Comparison of ENCODE assay signal across 17 cellular contexts in the genomic region with DNA sequence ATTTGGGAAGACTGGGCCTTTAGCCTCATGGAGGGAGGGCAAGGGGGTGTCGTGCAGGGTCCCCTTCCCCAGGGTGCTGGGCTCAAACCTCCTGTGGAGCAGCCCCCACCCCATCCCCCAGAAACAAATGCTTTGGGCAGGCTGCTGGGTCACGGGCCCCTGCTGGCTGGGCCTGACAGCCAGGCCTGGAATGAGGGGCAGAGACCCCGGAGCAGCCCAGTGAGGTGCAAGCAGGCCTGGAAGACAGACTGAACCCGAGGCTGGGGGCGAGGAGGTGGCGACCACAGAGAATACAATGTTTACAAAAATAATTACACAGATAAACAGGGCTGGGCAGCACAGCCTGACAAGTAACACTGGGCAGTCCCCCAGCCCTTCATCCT. TPM values are rescaled to one million over a fixed set of nuclear protein-coding genes. Genes with fewer than 3 reads are reported as not detected.
A peak's percentile ranks its signal among the peaks of the same experiment; 100 is the strongest.
DNase-seq lines count a peak whose midpoint lies in the region; ATAC-seq and TF ChIP-seq lines count a peak whose summit lies in the region.
"Had no signal": no experiment of that assay in that cellular context is flagged by ENCODE, and none has a peak within 500 bp of the region (broad histone marks: within the 10 kb centered on the region; RNA-seq: fewer than 3 reads in every experiment).

No MANE protein-coding gene starts in this region.

- no peak for ATAC-seq in Right ventricle myocardium inferior
- no peak for ATAC-seq in heart left ventricle

- H3K4me3 ChIP-seq in heart left ventricle (no peak overlapping the region), endocrine pancreas (ENCODE audit: control insufficient read depth, insufficient read depth, low read length) (no peak overlapping the region), neural cell (ENCODE audit: low read length) (no peak overlapping the region), coronary artery (no peak overlapping the region), left ventricle myocardium inferior (no peak overlapping the region)
- H3K4me3 ChIP-seq: Peyer's patch had no signal

- intact Hi-C loops in Right ventricle myocardium inferior (cut with DNase I) (no loop called here), heart left ventricle (cut with DNase I) (no loop called here), left ventricle myocardium inferior (cut with micrococcal nuclease) (no loop called here)

- H3K36me3 ChIP-seq in heart left ventricle (no peaks in the 10 kb centered on the region), endocrine pancreas (ENCODE audit: control insufficient read depth, insufficient read depth, low read length) (no peaks in the 10 kb centered on the region), neural cell (ENCODE audit: insufficient read depth, low read length) (no peaks in the 10 kb centered on the region), left ventricle myocardium inferior (no peaks in the 10 kb centered on the region)
- H3K36me3 ChIP-seq: BE2C had no signal

- H3K9me3 ChIP-seq in heart left ventricle (no peaks in the 10 kb centered on the region), endocrine pancreas (ENCODE audit: control insufficient read depth, low read length) (no peaks in the 10 kb centered on the region), neural cell (ENCODE audit: low read length) (no peaks in the 10 kb centered on the region), left ventricle myocardium inferior (replicated peaks) (no peaks in the 10 kb centered on the region)
- H3K9me3 ChIP-seq: BE2C, Peyer's patch had no signal

- TF ChIP-seq CTCF in heart left ventricle (IDR thresholded peaks at IDR 0.05) (no peak), neural cell (IDR thresholded peaks at IDR 0.05; ENCODE audit: poor library complexity, severe bottlenecking) (no peak), coronary artery (IDR thresholded peaks at IDR 0.05) (no peak), left ventricle myocardium inferior (IDR thresholded peaks at IDR 0.05; ENCODE audit: borderline replicate concordance) (no peak)

- no peak for TF ChIP-seq POLR2A in heart left ventricle (IDR thresholded peaks at IDR 0.05)

- H3K27me3 ChIP-seq in heart left ventricle = no peaks in the 10 kb centered on the region
- no peaks in the 10 kb centered on the region for H3K27me3 ChIP-seq in endocrine pancreas (ENCODE audit: control insufficient read depth, insufficient read depth, low read length)
- H3K27me3 ChIP-seq in neural cell (ENCODE audit: insufficient read depth, low read depth, low read length) = no peaks in the 10 kb centered on the region
- H3K27me3 ChIP-seq in left ventricle myocardium inferior (ENCODE audit: low read depth) = peaks cover 3% of the 10 kb centered on the region
- H3K27me3 ChIP-seq: BE2C, Peyer's patch had no signal

- TF ChIP-seq EP300 in neural cell (conservative IDR thresholded peaks at IDR 0.05; ENCODE audit: poor library complexity, severe bottlenecking) = no peak

- WGBS in heart left ventricle, 4 donors = 71 to 87% (median 79%) methylated on average over 6 of the region's 6 CpGs

- H3K9me2 ChIP-seq in neural cell (ENCODE audit: insufficient read depth, low read length) = no peaks in the 10 kb centered on the region

- H3K27ac ChIP-seq in heart left ventricle (no peak overlapping the region), neural cell (ENCODE audit: low read length) (no peak overlapping the region), coronary artery (peak overlapping the region in 1 of 2 donors; percentile 3), left ventricle myocardium inferior (replicated peaks) (no peak overlapping the region)
- H3K27ac ChIP-seq: Peyer's patch had no signal

- H3K9ac ChIP-seq in endocrine pancreas (ENCODE audit: control insufficient read depth, insufficient read depth, low read length) (peak overlapping the region; percentile 38), neural cell (ENCODE audit: low read length) (peak overlapping the region; percentile 1)

- TF ChIP-seq RAD21 in neural cell (conservative IDR thresholded peaks at IDR 0.05) = no peak

- H4K20me1 ChIP-seq in neural cell (ENCODE audit: insufficient read depth) = no peaks in the 10 kb centered on the region

- peak; percentile 56 for DNase-seq in Right ventricle myocardium inferior (ENCODE audit: missing footprints)
- DNase-seq in heart left ventricle = no peak
- DNase-seq in coronary artery (ENCODE audit: low spot score) = no peak
- DNase-seq in NCI-H1092 treated with DMSO at 0.1 percent for 48 hours (lab: John Stamatoyannopoulos, UW) = no peak
- DNase-seq in left ventricle myocardium inferior = no peak
- DNase-seq in NCI-H2029 treated with DMSO at 0.1 percent for 48 hours (lab: John Stamatoyannopoulos, UW) = no peak
- DNase-seq: 8988T; CD4-positive, alpha-beta memory T cell; GDM1; KG1; NCI-H187; NCI-H526 treated with DMSO at 0.1 percent for 48 hours; Right ventricle myocardium superior had no signal

- H3K4me1 ChIP-seq in heart left ventricle = peaks cover 0 to 17% (median 6%) of the 10 kb centered on the region in 12 donors
- H3K4me1 ChIP-seq in endocrine pancreas (ENCODE audit: control insufficient read depth, insufficient read depth, low read length) = no peaks in the 10 kb centered on the region
- H3K4me1 ChIP-seq in left ventricle myocardium inferior = peaks cover 6% of the 10 kb centered on the region

- H2AFZ ChIP-seq in neural cell (ENCODE audit: low read depth, low read length) = no peak overlapping the region

- H3F3A ChIP-seq in neural cell (ENCODE audit: insufficient read depth, low read length, poor library complexity, severe bottlenecking) = no peaks in the 10 kb centered on the region

- no peak overlapping the region for H3K4me2 ChIP-seq in neural cell (ENCODE audit: low read length)

- H3K79me2 ChIP-seq in neural cell (replicated peaks; ENCODE audit: insufficient read depth, low read length) = no peaks in the 10 kb centered on the region

TF ChIP-seq in neural cell, 6 proteins besides CTCF, POLR2A, EP300 and RAD21:
- TF ChIP-seq EZH2 (IDR thresholded peaks at IDR 0.05; ENCODE audit: borderline replicate concordance, insufficient read depth, low read length, poor library complexity, severe bottlenecking) (no peak), SMC3 (conservative IDR thresholded peaks at IDR 0.05; ENCODE audit: poor library complexity) (no peak), MXI1 (conservative IDR thresholded peaks at IDR 0.05; ENCODE audit: poor library complexity, severe bottlenecking) (no peak), TAF1 (IDR thresholded peaks at IDR 0.05; ENCODE audit: low read depth) (no peak), POLR2AphosphoS5 (IDR thresholded peaks at IDR 0.05) (no peak)
- TF ChIP-seq, protein P1, sequence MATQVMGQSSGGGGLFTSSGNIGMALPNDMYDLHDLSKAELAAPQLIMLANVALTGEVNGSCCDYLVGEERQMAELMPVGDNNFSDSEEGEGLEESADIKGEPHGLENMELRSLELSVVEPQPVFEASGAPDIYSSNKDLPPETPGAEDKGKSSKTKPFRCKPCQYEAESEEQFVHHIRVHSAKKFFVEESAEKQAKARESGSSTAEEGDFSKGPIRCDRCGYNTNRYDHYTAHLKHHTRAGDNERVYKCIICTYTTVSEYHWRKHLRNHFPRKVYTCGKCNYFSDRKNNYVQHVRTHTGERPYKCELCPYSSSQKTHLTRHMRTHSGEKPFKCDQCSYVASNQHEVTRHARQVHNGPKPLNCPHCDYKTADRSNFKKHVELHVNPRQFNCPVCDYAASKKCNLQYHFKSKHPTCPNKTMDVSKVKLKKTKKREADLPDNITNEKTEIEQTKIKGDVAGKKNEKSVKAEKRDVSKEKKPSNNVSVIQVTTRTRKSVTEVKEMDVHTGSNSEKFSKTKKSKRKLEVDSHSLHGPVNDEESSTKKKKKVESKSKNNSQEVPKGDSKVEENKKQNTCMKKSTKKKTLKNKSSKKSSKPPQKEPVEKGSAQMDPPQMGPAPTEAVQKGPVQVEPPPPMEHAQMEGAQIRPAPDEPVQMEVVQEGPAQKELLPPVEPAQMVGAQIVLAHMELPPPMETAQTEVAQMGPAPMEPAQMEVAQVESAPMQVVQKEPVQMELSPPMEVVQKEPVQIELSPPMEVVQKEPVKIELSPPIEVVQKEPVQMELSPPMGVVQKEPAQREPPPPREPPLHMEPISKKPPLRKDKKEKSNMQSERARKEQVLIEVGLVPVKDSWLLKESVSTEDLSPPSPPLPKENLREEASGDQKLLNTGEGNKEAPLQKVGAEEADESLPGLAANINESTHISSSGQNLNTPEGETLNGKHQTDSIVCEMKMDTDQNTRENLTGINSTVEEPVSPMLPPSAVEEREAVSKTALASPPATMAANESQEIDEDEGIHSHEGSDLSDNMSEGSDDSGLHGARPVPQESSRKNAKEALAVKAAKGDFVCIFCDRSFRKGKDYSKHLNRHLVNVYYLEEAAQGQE (IDR thresholded peaks at IDR 0.05; ENCODE audit: borderline replicate concordance) = no peak

RNA-seq across cellular contexts. Expression of a gene that starts 5.3 kb away (rescaled TPM):
- total RNA-seq in Right ventricle myocardium inferior = 0.89 TPM
- total RNA-seq in heart left ventricle = 1 to 10 TPM in 7 of 9 donors, under 1 TPM in 2; 0.67 to 3.4 (median 1.3) TPM
- polyA plus RNA-seq in heart left ventricle = 1 to 10 TPM in 1 of 2 donors, under 1 TPM in 1; 0.90 to 1.2 TPM
- 16.3 and 16.5 TPM in 2 replicates for polyA plus RNA-seq in neural cell
- polyA minus RNA-seq in neural cell = 3.2 and 4.2 TPM in 2 replicates
- total RNA-seq in left ventricle myocardium inferior = 1.4 TPM

RNA-seq across cellular contexts. Expression of a gene that starts 17.7 kb away (rescaled TPM):
- total RNA-seq in Right ventricle myocardium inferior (39.1 TPM), heart left ventricle (10 to 100 TPM; 26.8 to 65.0 (median 40.2) TPM), left ventricle myocardium inferior (40.3 TPM)
- polyA plus RNA-seq in heart left ventricle (10 to 100 TPM; 29.2 to 65.7 TPM), neural cell (129 and 147 TPM in 2 replicates)
- 117 and 141 TPM in 2 replicates for polyA minus RNA-seq in neural cell

RNA-seq across cellular contexts. Expression of a gene that starts 22.0 kb away (rescaled TPM):
- total RNA-seq in Right ventricle myocardium inferior (84.5 TPM), heart left ventricle (100 to 1,000 TPM in 3 of 9 donors, 10 to 100 TPM in 6; 71.4 to 140 (median 93.2) TPM), left ventricle myocardium inferior (80.6 TPM)
- polyA plus RNA-seq in heart left ventricle (100 to 1,000 TPM in 1 of 2 donors, 10 to 100 TPM in 1; 84.7 to 235 TPM), neural cell (580 and 705 TPM in 2 replicates)
- 239 and 250 TPM in 2 replicates for polyA minus RNA-seq in neural cell

RNA-seq across cellular contexts. Expression of a gene that starts 26.9 kb away (rescaled TPM):
- total RNA-seq in Right ventricle myocardium inferior (14.8 TPM), heart left ventricle (10 to 100 TPM; 13.2 to 36.7 (median 14.7) TPM), left ventricle myocardium inferior (18.2 TPM)
- polyA plus RNA-seq in heart left ventricle (10 to 100 TPM in 1 of 2 donors, 1 to 10 TPM in 1; 8.0 to 65.6 TPM), neural cell (26.0 and 29.2 TPM in 2 replicates)
- polyA minus RNA-seq in neural cell = 13.1 and 16.3 TPM in 2 replicates

RNA-seq across cellular contexts. Expression of a gene that starts 34.5 kb away (rescaled TPM):
- total RNA-seq in Right ventricle myocardium inferior (1.5 TPM), heart left ventricle (1 to 10 TPM in 6 of 9 donors, under 1 TPM in 3; 0.83 to 2.4 (median 1.1) TPM), left ventricle myocardium inferior (1.2 TPM)
- polyA plus RNA-seq in heart left ventricle (1 to 10 TPM in 1 of 2 donors, under 1 TPM in 1; 0.61 to 2.0 TPM), neural cell (1.3 and 1.6 TPM in 2 replicates)
- 3.4 and 4.1 TPM in 2 replicates for polyA minus RNA-seq in neural cell
- polyA plus RNA-seq: CD4-positive, alpha-beta memory T cell had no signal
